ENCODE assay signal across 1 cellular context in genomic region chr6:34792605-34793500, GRCh38.
TF ChIP-seq lines count a peak whose summit lies in the region.

No MANE protein-coding gene starts in this region.

TF ChIP-seq in K562, 482 proteins besides CTCF, POLR2A, EP300 and RAD21 (continues in another document):
- TF ChIP-seq ZBTB26 (CRISPR knock-in tag; IDR thresholded peaks at IDR 0.05), result peak; percentile 68; the same call in 1 of the 2 replicates
- 0 out of 2 replicates have a peak, but pooled peaks have one; percentile 17 for TF ChIP-seq SUPT5H (IDR thresholded peaks at IDR 0.05)
- TF ChIP-seq FOSL1 (tag; conservative IDR thresholded peaks at IDR 0.05), result no peak; the same call in 1 of the 2 replicates
- no peak for TF ChIP-seq FOS (IDR thresholded peaks at IDR 0.05; ENCODE audit: extremely low read depth, insufficient read length)
- TF ChIP-seq HBP1 (CRISPR knock-in tag; IDR thresholded peaks at IDR 0.05), result peak; percentile 82
- no peak for TF ChIP-seq RBM22 (IDR thresholded peaks at IDR 0.05; ENCODE audit: low read depth, low read length, poor library complexity, severe bottlenecking)
- no peak for TF ChIP-seq SMAD2 (IDR thresholded peaks at IDR 0.05; ENCODE audit: low read depth, low read length)
- TF ChIP-seq BHLHE40 (IDR thresholded peaks at IDR 0.05; ENCODE audit: low read length), result no peak
- peak; percentile 13; the same call in 1 of the 2 replicates for TF ChIP-seq ZBTB43 (CRISPR knock-in tag; IDR thresholded peaks at IDR 0.05)
- no peak for TF ChIP-seq NFIX (CRISPR knock-in tag; IDR thresholded peaks at IDR 0.05; ENCODE audit: low read depth)
- no peak for TF ChIP-seq ZNF644 (tag; IDR thresholded peaks at IDR 0.05; ENCODE audit: low read depth)
- TF ChIP-seq ZNF184 (CRISPR knock-in tag; IDR thresholded peaks at IDR 0.05), result no peak
- no peak for TF ChIP-seq SMC3 (conservative IDR thresholded peaks at IDR 0.05; ENCODE audit: insufficient read depth, low read depth, low read length)
- no peak for TF ChIP-seq PHF21A (IDR thresholded peaks at IDR 0.05; ENCODE audit: borderline replicate concordance, low read depth)
- TF ChIP-seq ZNF717 (CRISPR knock-in tag; IDR thresholded peaks at IDR 0.05), result 0 out of 2 replicates have a peak, but pooled peaks have one; percentile 13
- TF ChIP-seq USF1 (CRISPR knock-in tag; IDR thresholded peaks at IDR 0.05), result no peak
- no peak for TF ChIP-seq U2AF2 (optimal IDR thresholded peaks at IDR 0.05; ENCODE audit: low read depth, low read length)
- 0 out of 2 replicates have a peak, but pooled peaks have one; percentile 26 for TF ChIP-seq GTF2F1 (IDR thresholded peaks at IDR 0.05; ENCODE audit: low read depth, low read length)
- no peak for TF ChIP-seq HEY1 (CRISPR knock-in tag; IDR thresholded peaks at IDR 0.05; ENCODE audit: borderline replicate concordance)
- TF ChIP-seq NR2C1 (IDR thresholded peaks at IDR 0.05), result no peak; the same call in 1 of the 2 replicates
- no peak for TF ChIP-seq NR2C1 (tag; IDR thresholded peaks at IDR 0.05)
- TF ChIP-seq CREBBP (IDR thresholded peaks at IDR 0.05; ENCODE audit: low read depth, low read length), result no peak
- no peak for TF ChIP-seq STAG1 (CRISPR knock-in tag; IDR thresholded peaks at IDR 0.05; ENCODE audit: borderline replicate concordance)
- peak in 1 of 2 experiments; percentile 61; a peak in 2 of 4 replicates for TF ChIP-seq HDAC1 (IDR thresholded peaks at IDR 0.05)
- no peak for TF ChIP-seq FOXM1 (IDR thresholded peaks at IDR 0.05; ENCODE audit: low read depth)
- no peak for TF ChIP-seq FOXM1 (CRISPR knock-in tag; IDR thresholded peaks at IDR 0.05; ENCODE audit: low read depth)
- 0 out of 2 replicates have a peak, but pooled peaks have one; percentile 23 for TF ChIP-seq THRB (CRISPR knock-in tag; conservative IDR thresholded peaks at IDR 0.05)
- peak; percentile 80 for TF ChIP-seq ATF4 (CRISPR knock-in tag; IDR thresholded peaks at IDR 0.05)
- TF ChIP-seq ZBTB40 (IDR thresholded peaks at IDR 0.05), result no peak; the same call in 1 of the 2 replicates
- no peak for TF ChIP-seq ZBTB40 (CRISPR knock-in tag; IDR thresholded peaks at IDR 0.05)
- no peak for TF ChIP-seq ZNF551 (CRISPR knock-in tag; IDR thresholded peaks at IDR 0.05)
- 0 out of 4 replicates have a peak, but pooled peaks of 1 of the 2 experiments have one; percentile 26 for TF ChIP-seq MCM7 (IDR thresholded peaks at IDR 0.05)
- no peak for TF ChIP-seq ELF1 (tag; IDR thresholded peaks at IDR 0.05)
- no peak for TF ChIP-seq ZNF23 (CRISPR knock-in tag; IDR thresholded peaks at IDR 0.05)
- peak; percentile 71; the same call in 1 of the 2 replicates for TF ChIP-seq TRIM25 (IDR thresholded peaks at IDR 0.05; ENCODE audit: borderline replicate concordance)
- TF ChIP-seq ETS1 (conservative IDR thresholded peaks at IDR 0.05; ENCODE audit: control insufficient read depth, low read depth, low read length), result no peak
- TF ChIP-seq MAFK (IDR thresholded peaks at IDR 0.05; ENCODE audit: low read length), result no peak
- peak; percentile 95 for TF ChIP-seq CEBPB (tag; IDR thresholded peaks at IDR 0.05)
- TF ChIP-seq SLC30A9 (CRISPR knock-in tag; IDR thresholded peaks at IDR 0.05), result no peak
- TF ChIP-seq HDAC8 (tag; IDR thresholded peaks at IDR 0.05), result no peak
- peak; percentile 42; the same call in 1 of the 2 replicates for TF ChIP-seq NFRKB (IDR thresholded peaks at IDR 0.05; ENCODE audit: low read depth)
- no peak for TF ChIP-seq RNF2 (IDR thresholded peaks at IDR 0.05)
- TF ChIP-seq TAF15 (IDR thresholded peaks at IDR 0.05; ENCODE audit: low read depth, low read length), result no peak
- no peak; the same call in 1 of the 2 replicates for TF ChIP-seq ZC3H4 (CRISPR knock-in tag; IDR thresholded peaks at IDR 0.05; ENCODE audit: borderline replicate concordance)
- peak in 1 of 2 experiments; percentile 10 for TF ChIP-seq E2F6 (IDR thresholded peaks at IDR 0.05; ENCODE audit: borderline replicate concordance in 1 of 2, extremely low read depth in 1 of 2, insufficient read depth in 1 of 2, insufficient read length in 1 of 2, low read depth in 1 of 2, low read length in 1 of 2, poor library complexity in 1 of 2, severe bottlenecking in 1 of 2)
